Comparison of ENCODE assay signal across 19 cellular contexts in the genomic region with DNA sequence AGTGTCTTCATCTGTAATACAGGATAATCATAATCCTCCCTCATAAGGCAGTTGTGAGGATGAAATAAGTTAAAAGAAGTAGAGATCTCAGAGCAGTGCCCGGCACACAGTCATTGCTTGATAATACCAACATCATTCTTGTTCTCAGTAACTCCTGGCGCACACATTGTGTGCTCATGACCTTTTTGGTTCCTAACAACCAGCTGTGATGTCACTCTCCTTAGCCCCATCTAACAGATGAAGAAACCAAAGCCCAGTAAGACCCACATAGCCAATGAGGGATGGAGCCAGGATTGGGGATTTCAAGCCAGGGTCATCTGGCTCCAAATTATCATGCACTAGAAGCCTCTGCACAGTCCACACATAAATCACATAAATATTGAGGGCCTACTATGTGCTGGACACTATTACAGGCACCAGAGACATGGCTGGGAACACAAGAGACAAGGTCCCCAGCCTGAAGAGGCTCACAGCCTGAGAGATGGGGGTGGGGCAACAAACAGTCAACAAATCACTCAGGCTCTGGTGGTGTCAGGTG. TPM values are rescaled to one million over a fixed set of nuclear protein-coding genes. Genes with fewer than 3 reads are reported as not detected.
A peak's percentile ranks its signal among the peaks of the same experiment; 100 is the strongest.
DNase-seq lines count a peak whose midpoint lies in the region; ATAC-seq and TF ChIP-seq lines count a peak whose summit lies in the region.
"Had no signal": no experiment of that assay in that cellular context is flagged by ENCODE, and none has a peak within 500 bp of the region (broad histone marks: within the 10 kb centered on the region; RNA-seq: fewer than 3 reads in every experiment).

No MANE protein-coding gene starts in this region.

- peaks cover 8% of the 10 kb centered on the region for H3K4me1 Mint-ChIP-seq in chondrocyte (ENCODE audit: low read depth)

- H3K4me3 ChIP-seq in RWPE2 (ENCODE audit: severe bottlenecking) (no peak overlapping the region), breast epithelium (no peak overlapping the region), lower lobe of right lung (no peak overlapping the region), subcutaneous abdominal adipose tissue (ENCODE audit: low read depth in 1 of 5, low read length in 5 of 5) (no peak overlapping the region), foreskin fibroblast (ENCODE audit: low read depth in 1 of 2, low read length in 2 of 2) (no peak overlapping the region)
- H3K4me3 ChIP-seq: GM12878 had no signal

- no peak for ATAC-seq in RWPE2 (ENCODE audit: low read depth)
- ATAC-seq in lower lobe of right lung, result no peak
- ATAC-seq: activated CD8-positive, alpha-beta memory T cell treated with anti-CD3 and anti-CD28 coated beads, Interleukin-2, amount 10 ng/mL, durations not matched to agents 7 days and 5 days; activated T-cell treated with anti-CD3 and anti-CD28 coated beads, Interleukin-2, amount 50 U/mL, for 72 hours; GM12878 had no signal

- no peak for DNase-seq in RWPE2 (ENCODE audit: low spot score)
- DNase-seq in breast epithelium (ENCODE audit: low spot score in 2 of 2), result no peak
- DNase-seq in lower lobe of right lung, result no peak
- DNase-seq in chondrocyte (ENCODE audit: low spot score), result no peak
- DNase-seq in activated CD8-positive, alpha-beta memory T cell treated with anti-CD3 and anti-CD28 coated beads for 24 hours, result no peak
- DNase-seq in foreskin fibroblast, result no peak
- DNase-seq: activated CD4-positive, alpha-beta T cell treated with anti-CD3 and anti-CD28 coated beads for 48 hours; activated CD8-positive, alpha-beta memory T cell treated with anti-CD3 and anti-CD28 coated beads, Interleukin-2, amount 10 ng/mL, durations not matched to agents 7 days and 5 days; activated naive CD4-positive, alpha-beta T cell treated with Interleukin-2 at 50 U/mL for 16 hours; activated T-cell treated with anti-CD3 and anti-CD28 coated beads, Interleukin-2, amount 50 U/mL, for 72 hours; amniotic stem cell; NCI-H1436 treated with DMSO at 0.1 percent for 48 hours; NCI-H2171; NCI-H524 treated with DMSO at 0.1 percent for 48 hours; nephron progenitor cell had no signal

- TF ChIP-seq POLR2A in breast epithelium (IDR thresholded peaks at IDR 0.05), result no peak

- peaks cover 12% of the 10 kb centered on the region for H3K4me1 ChIP-seq in RWPE2 (ENCODE audit: insufficient read depth, poor library complexity, severe bottlenecking)
- H3K4me1 ChIP-seq in breast epithelium, result peaks cover 8% of the 10 kb centered on the region in 2 donors
- peaks cover 29% of the 10 kb centered on the region for H3K4me1 ChIP-seq in lower lobe of right lung
- peaks cover 7 to 40% (median 30%) of the 10 kb centered on the region in 5 donors for H3K4me1 ChIP-seq in subcutaneous abdominal adipose tissue (ENCODE audit: control insufficient read depth in 5 of 5, insufficient read depth in 5 of 5, low read length in 5 of 5)

- no peak overlapping the region for H3K4me3 Mint-ChIP-seq in chondrocyte (ENCODE audit: unreplicated experiment)
- H3K4me3 Mint-ChIP-seq: activated CD8-positive, alpha-beta memory T cell treated with anti-CD3 and anti-CD28 coated beads, Interleukin-2, amount 10 ng/mL, durations not matched to agents 7 days and 5 days; activated T-cell treated with anti-CD3 and anti-CD28 coated beads, Interleukin-2, amount 50 U/mL, for 72 hours; CD14-positive monocyte; nephron progenitor cell had no signal

- H3K36me3 ChIP-seq in RWPE2 (ENCODE audit: low read depth), result no peaks in the 10 kb centered on the region
- no peaks in the 10 kb centered on the region for H3K36me3 ChIP-seq in breast epithelium
- H3K36me3 ChIP-seq in lower lobe of right lung, result no peaks in the 10 kb centered on the region
- H3K36me3 ChIP-seq in subcutaneous abdominal adipose tissue (ENCODE audit: control insufficient read depth in 5 of 5, insufficient read depth in 5 of 5, low read length in 5 of 5), result no peaks in the 10 kb centered on the region

- no peaks in the 10 kb centered on the region for H3K9me3 Mint-ChIP-seq in chondrocyte (ENCODE audit: low read depth)
- H3K9me3 Mint-ChIP-seq: activated T-cell treated with anti-CD3 and anti-CD28 coated beads, Interleukin-2, amount 50 U/mL, for 72 hours; CD14-positive monocyte; nephron progenitor cell had no signal

- intact Hi-C loops in breast epithelium (cut with DNase I; ENCODE audit: low total_unique reads) (no loop called here), lower lobe of right lung (cut with DNase I) (no loop called here)

- no peaks in the 10 kb centered on the region for H3K36me3 Mint-ChIP-seq in chondrocyte (ENCODE audit: low read depth)
- H3K36me3 Mint-ChIP-seq: activated CD8-positive, alpha-beta memory T cell treated with anti-CD3 and anti-CD28 coated beads, Interleukin-2, amount 10 ng/mL, durations not matched to agents 7 days and 5 days; CD14-positive monocyte had no signal

- peak overlapping the region in 1 of 5 donors; percentile 38 for H3K9ac ChIP-seq in subcutaneous abdominal adipose tissue (ENCODE audit: low read length in 5 of 5)

- H3K27me3 ChIP-seq in RWPE2 (ENCODE audit: insufficient read depth, poor library complexity, severe bottlenecking) (no peaks in the 10 kb centered on the region), breast epithelium (no peaks in the 10 kb centered on the region), lower lobe of right lung (ENCODE audit: low read depth) (no peaks in the 10 kb centered on the region), subcutaneous abdominal adipose tissue (ENCODE audit: control insufficient read depth in 5 of 5, insufficient read depth in 4 of 5, low read length in 5 of 5) (no peaks in the 10 kb centered on the region)

- H3K9me3 ChIP-seq in RWPE2 (ENCODE audit: severe bottlenecking) (no peaks in the 10 kb centered on the region), breast epithelium (no peaks in the 10 kb centered on the region), lower lobe of right lung (no peaks in the 10 kb centered on the region), subcutaneous abdominal adipose tissue (ENCODE audit: control insufficient read depth in 5 of 5, low read length in 5 of 5) (no peaks in the 10 kb centered on the region)

- peaks cover 13% of the 10 kb centered on the region for H3K27me3 Mint-ChIP-seq in chondrocyte (ENCODE audit: low read depth)

- TF ChIP-seq CTCF in RWPE2 (IDR thresholded peaks at IDR 0.05; ENCODE audit: poor library complexity, severe bottlenecking) (no peak), breast epithelium (IDR thresholded peaks at IDR 0.05) (no peak), lower lobe of right lung (IDR thresholded peaks at IDR 0.05) (no peak), chondrocyte (IDR thresholded peaks at IDR 0.05) (no peak), foreskin fibroblast (IDR thresholded peaks at IDR 0.05; ENCODE audit: low read depth, low read length) (no peak)

- H3K27ac ChIP-seq in RWPE2 (ENCODE audit: poor library complexity, severe bottlenecking) (peak overlapping the region; percentile 74), breast epithelium (peak overlapping the region; percentile 65 to 73), lower lobe of right lung (peak overlapping the region; percentile 51), subcutaneous abdominal adipose tissue (ENCODE audit: low read depth, low read length) (peak overlapping the region; percentile 46)

- no peak overlapping the region for H3K27ac Mint-ChIP-seq in chondrocyte (ENCODE audit: unreplicated experiment)
- H3K27ac Mint-ChIP-seq: activated CD8-positive, alpha-beta memory T cell treated with anti-CD3 and anti-CD28 coated beads, Interleukin-2, amount 10 ng/mL, durations not matched to agents 7 days and 5 days; activated T-cell treated with anti-CD3 and anti-CD28 coated beads, Interleukin-2, amount 50 U/mL, for 72 hours; nephron progenitor cell; progenitor cell of endocrine pancreas had no signal

RNA-seq across cellular contexts. Expression of a gene that starts 41.4 kb away (rescaled TPM):
- total RNA-seq in breast epithelium (100 to 1,000 TPM in 1 of 3 donors, 10 to 100 TPM in 2; 41.3 to 130 (median 70.1) TPM), lower lobe of right lung (544 TPM), chondrocyte (0.15 to 0.17 TPM in 2 of 3 replicates, not detected in the other)
- total RNA-seq: progenitor cell of endocrine pancreas had no signal

Comparison
In these comparisons a context has a peak if more than half of its experiments do, and no peak if none do; other contexts are left out.
1. RNA of a gene that starts 41.4 kb away (total RNA-seq): 544 TPM in lower lobe of right lung (single experiment) and 41.3 to 130 TPM in breast epithelium; 0.15 to 0.17 TPM in chondrocyte; every median in the first group is over 10 times any median in the second.
2. Peak in every context shown above with its lines, with median percentiles within 50 percentile points of each other: H3K27ac ChIP-seq.